Comparison of ENCODE assay signal across 29 cellular contexts in the genomic region with DNA sequence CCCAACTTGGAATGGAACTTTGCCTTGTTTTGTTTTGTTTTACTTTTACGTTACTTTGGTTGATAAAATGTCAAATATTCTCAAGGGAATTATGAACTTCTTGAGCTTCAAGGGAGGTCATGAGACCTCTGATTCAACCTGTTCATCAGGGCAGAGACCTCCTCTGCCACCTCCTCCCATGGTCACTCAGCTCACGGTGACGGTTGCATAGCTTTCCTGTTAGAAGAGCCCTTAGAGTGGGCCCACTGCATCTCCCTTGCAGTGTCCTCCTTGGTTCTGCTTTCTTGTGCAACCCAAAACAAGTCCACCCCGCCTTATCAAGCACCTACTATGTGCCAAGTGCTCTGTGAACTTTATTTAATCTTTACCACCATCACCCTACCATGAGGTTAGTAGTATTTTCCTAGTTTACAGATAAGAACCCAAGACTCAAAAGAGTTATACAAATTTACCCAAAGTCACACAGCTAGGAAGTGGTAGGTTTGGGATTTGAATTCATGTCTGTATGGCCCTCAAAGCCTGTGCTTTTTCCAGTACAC.
"Had no signal": no experiment of that assay in that cellular context is flagged by ENCODE, and none has a peak within 500 bp of the region (broad histone marks: within the 10 kb centered on the region; RNA-seq: fewer than 3 reads in every experiment).

No MANE protein-coding gene starts in this region.

- H2AFZ ChIP-seq: hepatocyte had no signal

- H3K27ac Mint-ChIP-seq: type B pancreatic cell had no signal

- H3K4me1 ChIP-seq: lower lobe of right lung, pancreas, prostate gland, tibial nerve, uterus had no signal

- H3K27me3 Mint-ChIP-seq: naive thymus-derived CD8-positive, alpha-beta T cell; stimulated activated naive CD8-positive, alpha-beta T cell treated with anti-CD3 and anti-CD28 coated beads, Interleukin-15, amount 100 ng/mL, for 72 hours; type B pancreatic cell had no signal

- FAIRE-seq: keratinocyte, pancreas had no signal

- H3K36me3 ChIP-seq: pancreas, prostate gland, uterus had no signal

- H3K9me3 Mint-ChIP-seq: naive thymus-derived CD8-positive, alpha-beta T cell; stimulated activated naive CD8-positive, alpha-beta T cell treated with anti-CD3 and anti-CD28 coated beads, Interleukin-15, amount 100 ng/mL, for 72 hours; type B pancreatic cell had no signal

- ATAC-seq: left cardiac atrium; left lung; lower lobe of right lung; naive thymus-derived CD8-positive, alpha-beta T cell; pancreas; right cardiac atrium; sciatic nerve; stimulated activated naive CD8-positive, alpha-beta T cell treated with anti-CD3 and anti-CD28 coated beads, Interleukin-15, amount 100 ng/mL, for 72 hours had no signal

- H3K4me3 ChIP-seq: hepatocyte, left lung, lower lobe of right lung, pancreas, prostate gland, skin epidermis, tibial nerve, uterus had no signal

- H3K4me3 Mint-ChIP-seq: naive thymus-derived CD8-positive, alpha-beta T cell; nephron; neural crest cell; stimulated activated naive CD8-positive, alpha-beta T cell treated with anti-CD3 and anti-CD28 coated beads, Interleukin-15, amount 100 ng/mL, for 72 hours; type B pancreatic cell had no signal

- H3K9me3 ChIP-seq: left lung, lower lobe of right lung, pancreas, prostate gland, tibial nerve, uterus had no signal

- DNase-seq: kidney glomerular epithelial cell; left cardiac atrium; left lung; lower lobe of right lung; mammary epithelial cell; mesenchymal stem cell; naive thymus-derived CD8-positive, alpha-beta T cell; nucleus accumbens; pancreas; posterior cingulate gyrus; retina; right cardiac atrium; stimulated activated CD4-positive, alpha-beta T cell treated with anti-CD3 and anti-CD28 coated beads, Interleukin-12 subunit alpha, Interleukin-12 subunit beta, amount 100 ng/mL, for 4 hours; stimulated activated CD4-positive, alpha-beta T cell treated with anti-CD3 and anti-CD28 coated beads, Interleukin-15, amount 100 ng/mL, for 24 hours; stimulated activated CD4-positive, alpha-beta T cell treated with anti-CD3 and anti-CD28 coated beads, Interleukin-2, amount 100 ng/mL, for 24 hours; stimulated activated CD4-positive, alpha-beta T cell treated with anti-CD3 and anti-CD28 coated beads, Interleukin-4, amount 100 ng/mL, for 1 hour; stimulated activated naive CD4-positive, alpha-beta T cell treated with Interleukin-2 at 50 U/mL for 16 hours; stimulated activated naive CD8-positive, alpha-beta T cell treated with anti-CD3 and anti-CD28 coated beads, Interleukin-15, amount 100 ng/mL, for 72 hours; substantia nigra; uterus had no signal

- H3K27ac ChIP-seq: hepatocyte, left lung, lower lobe of right lung, pancreas, prostate gland, skin epidermis, tibial nerve, uterus had no signal

- H3K27me3 ChIP-seq: hepatocyte, left lung, pancreas, tibial nerve, uterus had no signal

- H3K4me2 ChIP-seq: hepatocyte had no signal
